Comparison of ENCODE assay signal across 2 cellular contexts in genomic region chr17:57892820-57893595, GRCh38.
TF ChIP-seq lines count a peak whose summit lies in the region.

No MANE protein-coding gene starts in this region.

TF ChIP-seq in HEK293, 187 proteins besides CTCF, POLR2A, EP300 and RAD21 (continued from another document and continues in another):
- TF ChIP-seq, protein P1, sequence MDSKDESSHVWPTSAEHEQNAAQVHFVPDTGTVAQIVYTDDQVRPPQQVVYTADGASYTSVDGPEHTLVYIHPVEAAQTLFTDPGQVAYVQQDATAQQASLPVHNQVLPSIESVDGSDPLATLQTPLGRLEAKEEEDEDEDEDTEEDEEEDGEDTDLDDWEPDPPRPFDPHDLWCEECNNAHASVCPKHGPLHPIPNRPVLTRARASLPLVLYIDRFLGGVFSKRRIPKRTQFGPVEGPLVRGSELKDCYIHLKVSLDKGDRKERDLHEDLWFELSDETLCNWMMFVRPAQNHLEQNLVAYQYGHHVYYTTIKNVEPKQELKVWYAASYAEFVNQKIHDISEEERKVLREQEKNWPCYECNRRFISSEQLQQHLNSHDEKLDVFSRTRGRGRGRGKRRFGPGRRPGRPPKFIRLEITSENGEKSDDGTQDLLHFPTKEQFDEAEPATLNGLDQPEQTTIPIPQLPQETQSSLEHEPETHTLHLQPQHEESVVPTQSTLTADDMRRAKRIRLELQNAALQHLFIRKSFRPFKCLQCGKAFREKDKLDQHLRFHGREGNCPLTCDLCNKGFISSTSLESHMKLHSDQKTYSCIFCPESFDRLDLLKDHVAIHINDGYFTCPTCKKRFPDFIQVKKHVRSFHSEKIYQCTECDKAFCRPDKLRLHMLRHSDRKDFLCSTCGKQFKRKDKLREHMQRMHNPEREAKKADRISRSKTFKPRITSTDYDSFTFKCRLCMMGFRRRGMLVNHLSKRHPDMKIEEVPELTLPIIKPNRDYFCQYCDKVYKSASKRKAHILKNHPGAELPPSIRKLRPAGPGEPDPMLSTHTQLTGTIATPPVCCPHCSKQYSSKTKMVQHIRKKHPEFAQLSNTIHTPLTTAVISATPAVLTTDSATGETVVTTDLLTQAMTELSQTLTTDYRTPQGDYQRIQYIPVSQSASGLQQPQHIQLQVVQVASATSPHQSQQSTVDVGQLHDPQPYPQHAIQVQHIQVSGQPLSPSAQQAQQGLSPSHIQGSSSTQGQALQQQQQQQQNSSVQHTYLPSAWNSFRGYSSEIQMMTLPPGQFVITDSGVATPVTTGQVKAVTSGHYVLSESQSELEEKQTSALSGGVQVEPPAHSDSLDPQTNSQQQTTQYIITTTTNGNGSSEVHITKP (tag by site-specific recombination; IDR thresholded peaks at IDR 0.05): peak; percentile 47; the same call in 1 of the 2 replicates
- TF ChIP-seq, protein P2, sequence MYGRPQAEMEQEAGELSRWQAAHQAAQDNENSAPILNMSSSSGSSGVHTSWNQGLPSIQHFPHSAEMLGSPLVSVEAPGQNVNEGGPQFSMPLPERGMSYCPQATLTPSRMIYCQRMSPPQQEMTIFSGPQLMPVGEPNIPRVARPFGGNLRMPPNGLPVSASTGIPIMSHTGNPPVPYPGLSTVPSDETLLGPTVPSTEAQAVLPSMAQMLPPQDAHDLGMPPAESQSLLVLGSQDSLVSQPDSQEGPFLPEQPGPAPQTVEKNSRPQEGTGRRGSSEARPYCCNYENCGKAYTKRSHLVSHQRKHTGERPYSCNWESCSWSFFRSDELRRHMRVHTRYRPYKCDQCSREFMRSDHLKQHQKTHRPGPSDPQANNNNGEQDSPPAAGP (tag by site-specific recombination; IDR thresholded peaks at IDR 0.05): no peak
- 0 out of 2 replicates have a peak, but pooled peaks have one; percentile 10 for TF ChIP-seq ZNF660 (tag by site-specific recombination; IDR thresholded peaks at IDR 0.05)
- TF ChIP-seq GLIS1 (tag by site-specific recombination; IDR thresholded peaks at IDR 0.05): peak; percentile 87
- TF ChIP-seq OSR2 (tag by site-specific recombination; IDR thresholded peaks at IDR 0.05): no peak
- TF ChIP-seq ZNF23 (tag by site-specific recombination; IDR thresholded peaks at IDR 0.05; ENCODE audit: borderline replicate concordance): peak; percentile 96
- TF ChIP-seq KLF10 (tag by site-specific recombination; IDR thresholded peaks at IDR 0.05): 0 out of 2 replicates have a peak, but pooled peaks have one; percentile 7
- peak; percentile 59; the same call in 1 of the 2 replicates for TF ChIP-seq GLIS2 (tag by site-specific recombination; IDR thresholded peaks at IDR 0.05)
- 0 out of 2 replicates have a peak, but pooled peaks have one; percentile 6 for TF ChIP-seq ZNF391 (tag by site-specific recombination; IDR thresholded peaks at IDR 0.05; ENCODE audit: borderline replicate concordance, low read depth)
- TF ChIP-seq ZNF768 (tag by site-specific recombination; IDR thresholded peaks at IDR 0.05): no peak
- TF ChIP-seq ZNF600 (tag by site-specific recombination; IDR thresholded peaks at IDR 0.05): 0 out of 2 replicates have a peak, but pooled peaks have one; percentile 55
- 0 out of 2 replicates have a peak, but pooled peaks have one; percentile 29 for TF ChIP-seq MYNN (tag by site-specific recombination; IDR thresholded peaks at IDR 0.05; ENCODE audit: borderline replicate concordance)
- TF ChIP-seq YY2 (tag by site-specific recombination; IDR thresholded peaks at IDR 0.05): no peak
- peak; percentile 32; the same call in 1 of the 2 replicates for TF ChIP-seq ZNF335 (tag by site-specific recombination; conservative IDR thresholded peaks at IDR 0.05)
- TF ChIP-seq, protein P3, sequence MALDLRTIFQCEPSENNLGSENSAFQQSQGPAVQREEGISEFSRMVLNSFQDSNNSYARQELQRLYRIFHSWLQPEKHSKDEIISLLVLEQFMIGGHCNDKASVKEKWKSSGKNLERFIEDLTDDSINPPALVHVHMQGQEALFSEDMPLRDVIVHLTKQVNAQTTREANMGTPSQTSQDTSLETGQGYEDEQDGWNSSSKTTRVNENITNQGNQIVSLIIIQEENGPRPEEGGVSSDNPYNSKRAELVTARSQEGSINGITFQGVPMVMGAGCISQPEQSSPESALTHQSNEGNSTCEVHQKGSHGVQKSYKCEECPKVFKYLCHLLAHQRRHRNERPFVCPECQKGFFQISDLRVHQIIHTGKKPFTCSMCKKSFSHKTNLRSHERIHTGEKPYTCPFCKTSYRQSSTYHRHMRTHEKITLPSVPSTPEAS (tag by site-specific recombination; IDR thresholded peaks at IDR 0.05): peak; percentile 71
- 0 out of 2 replicates have a peak, but pooled peaks have one; percentile 12 for TF ChIP-seq ZNF76 (tag by site-specific recombination; IDR thresholded peaks at IDR 0.05; ENCODE audit: borderline replicate concordance, low read depth)
- TF ChIP-seq KLF9 (tag by site-specific recombination; IDR thresholded peaks at IDR 0.05; ENCODE audit: low read depth): 0 out of 2 replicates have a peak, but pooled peaks have one; percentile 0
- TF ChIP-seq, protein P4, sequence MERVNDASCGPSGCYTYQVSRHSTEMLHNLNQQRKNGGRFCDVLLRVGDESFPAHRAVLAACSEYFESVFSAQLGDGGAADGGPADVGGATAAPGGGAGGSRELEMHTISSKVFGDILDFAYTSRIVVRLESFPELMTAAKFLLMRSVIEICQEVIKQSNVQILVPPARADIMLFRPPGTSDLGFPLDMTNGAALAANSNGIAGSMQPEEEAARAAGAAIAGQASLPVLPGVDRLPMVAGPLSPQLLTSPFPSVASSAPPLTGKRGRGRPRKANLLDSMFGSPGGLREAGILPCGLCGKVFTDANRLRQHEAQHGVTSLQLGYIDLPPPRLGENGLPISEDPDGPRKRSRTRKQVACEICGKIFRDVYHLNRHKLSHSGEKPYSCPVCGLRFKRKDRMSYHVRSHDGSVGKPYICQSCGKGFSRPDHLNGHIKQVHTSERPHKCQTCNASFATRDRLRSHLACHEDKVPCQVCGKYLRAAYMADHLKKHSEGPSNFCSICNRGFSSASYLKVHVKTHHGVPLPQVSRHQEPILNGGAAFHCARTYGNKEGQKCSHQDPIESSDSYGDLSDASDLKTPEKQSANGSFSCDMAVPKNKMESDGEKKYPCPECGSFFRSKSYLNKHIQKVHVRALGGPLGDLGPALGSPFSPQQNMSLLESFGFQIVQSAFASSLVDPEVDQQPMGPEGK (tag by site-specific recombination; IDR thresholded peaks at IDR 0.05): 0 out of 2 replicates have a peak, but pooled peaks have one; percentile 14
- no peak for TF ChIP-seq ZNF560 (tag by site-specific recombination; IDR thresholded peaks at IDR 0.05; ENCODE audit: borderline replicate concordance)
- TF ChIP-seq ZBTB17 (tag by site-specific recombination; IDR thresholded peaks at IDR 0.05): peak; percentile 92; the same call in 1 of the 2 replicates
- peak; percentile 45; the same call in 1 of the 2 replicates for TF ChIP-seq ZNF24 (tag by site-specific recombination; IDR thresholded peaks at IDR 0.05)

TF ChIP-seq in HepG2, 621 proteins besides CTCF, POLR2A, EP300 and RAD21 (continued from another document and continues in another):
- TF ChIP-seq, protein P5, sequence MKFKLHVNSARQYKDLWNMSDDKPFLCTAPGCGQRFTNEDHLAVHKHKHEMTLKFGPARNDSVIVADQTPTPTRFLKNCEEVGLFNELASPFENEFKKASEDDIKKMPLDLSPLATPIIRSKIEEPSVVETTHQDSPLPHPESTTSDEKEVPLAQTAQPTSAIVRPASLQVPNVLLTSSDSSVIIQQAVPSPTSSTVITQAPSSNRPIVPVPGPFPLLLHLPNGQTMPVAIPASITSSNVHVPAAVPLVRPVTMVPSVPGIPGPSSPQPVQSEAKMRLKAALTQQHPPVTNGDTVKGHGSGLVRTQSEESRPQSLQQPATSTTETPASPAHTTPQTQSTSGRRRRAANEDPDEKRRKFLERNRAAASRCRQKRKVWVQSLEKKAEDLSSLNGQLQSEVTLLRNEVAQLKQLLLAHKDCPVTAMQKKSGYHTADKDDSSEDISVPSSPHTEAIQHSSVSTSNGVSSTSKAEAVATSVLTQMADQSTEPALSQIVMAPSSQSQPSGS (CRISPR knock-in tag; IDR thresholded peaks at IDR 0.05): peak; percentile 82; the same call in 1 of the 2 replicates
- TF ChIP-seq ZNF432 (CRISPR knock-in tag; IDR thresholded peaks at IDR 0.05; ENCODE audit: borderline replicate concordance): no peak
- TF ChIP-seq ZSCAN9 (CRISPR knock-in tag; IDR thresholded peaks at IDR 0.05; ENCODE audit: borderline replicate concordance): no peak; the same call in 1 of the 2 replicates
- TF ChIP-seq, protein P6, sequence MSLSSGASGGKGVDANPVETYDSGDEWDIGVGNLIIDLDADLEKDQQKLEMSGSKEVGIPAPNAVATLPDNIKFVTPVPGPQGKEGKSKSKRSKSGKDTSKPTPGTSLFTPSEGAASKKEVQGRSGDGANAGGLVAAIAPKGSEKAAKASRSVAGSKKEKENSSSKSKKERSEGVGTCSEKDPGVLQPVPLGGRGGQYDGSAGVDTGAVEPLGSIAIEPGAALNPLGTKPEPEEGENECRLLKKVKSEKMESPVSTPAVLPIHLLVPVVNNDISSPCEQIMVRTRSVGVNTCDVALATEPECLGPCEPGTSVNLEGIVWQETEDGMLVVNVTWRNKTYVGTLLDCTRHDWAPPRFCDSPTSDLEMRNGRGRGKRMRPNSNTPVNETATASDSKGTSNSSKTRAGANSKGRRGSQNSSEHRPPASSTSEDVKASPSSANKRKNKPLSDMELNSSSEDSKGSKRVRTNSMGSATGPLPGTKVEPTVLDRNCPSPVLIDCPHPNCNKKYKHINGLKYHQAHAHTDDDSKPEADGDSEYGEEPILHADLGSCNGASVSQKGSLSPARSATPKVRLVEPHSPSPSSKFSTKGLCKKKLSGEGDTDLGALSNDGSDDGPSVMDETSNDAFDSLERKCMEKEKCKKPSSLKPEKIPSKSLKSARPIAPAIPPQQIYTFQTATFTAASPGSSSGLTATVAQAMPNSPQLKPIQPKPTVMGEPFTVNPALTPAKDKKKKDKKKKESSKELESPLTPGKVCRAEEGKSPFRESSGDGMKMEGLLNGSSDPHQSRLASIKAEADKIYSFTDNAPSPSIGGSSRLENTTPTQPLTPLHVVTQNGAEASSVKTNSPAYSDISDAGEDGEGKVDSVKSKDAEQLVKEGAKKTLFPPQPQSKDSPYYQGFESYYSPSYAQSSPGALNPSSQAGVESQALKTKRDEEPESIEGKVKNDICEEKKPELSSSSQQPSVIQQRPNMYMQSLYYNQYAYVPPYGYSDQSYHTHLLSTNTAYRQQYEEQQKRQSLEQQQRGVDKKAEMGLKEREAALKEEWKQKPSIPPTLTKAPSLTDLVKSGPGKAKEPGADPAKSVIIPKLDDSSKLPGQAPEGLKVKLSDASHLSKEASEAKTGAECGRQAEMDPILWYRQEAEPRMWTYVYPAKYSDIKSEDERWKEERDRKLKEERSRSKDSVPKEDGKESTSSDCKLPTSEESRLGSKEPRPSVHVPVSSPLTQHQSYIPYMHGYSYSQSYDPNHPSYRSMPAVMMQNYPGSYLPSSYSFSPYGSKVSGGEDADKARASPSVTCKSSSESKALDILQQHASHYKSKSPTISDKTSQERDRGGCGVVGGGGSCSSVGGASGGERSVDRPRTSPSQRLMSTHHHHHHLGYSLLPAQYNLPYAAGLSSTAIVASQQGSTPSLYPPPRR (CRISPR knock-in tag; IDR thresholded peaks at IDR 0.05; ENCODE audit: borderline replicate concordance): peak; percentile 59; the same call in 1 of the 2 replicates
- peak; percentile 78 for TF ChIP-seq RXRB (CRISPR knock-in tag; IDR thresholded peaks at IDR 0.05; ENCODE audit: borderline replicate concordance)
- TF ChIP-seq ZEB1 (IDR thresholded peaks at IDR 0.05; ENCODE audit: insufficient replicate concordance, low read depth): peak; percentile 62
- no peak for TF ChIP-seq ZNF30 (CRISPR knock-in tag; IDR thresholded peaks at IDR 0.05)
- TF ChIP-seq ZNF362 (CRISPR knock-in tag; IDR thresholded peaks at IDR 0.05; ENCODE audit: borderline replicate concordance): peak; percentile 46; the same call in 1 of the 2 replicates
- no peak for TF ChIP-seq NFYB (CRISPR knock-in tag; IDR thresholded peaks at IDR 0.05)
- no peak for TF ChIP-seq KLF11 (CRISPR knock-in tag; IDR thresholded peaks at IDR 0.05)
- TF ChIP-seq ZNF382 (CRISPR knock-in tag; IDR thresholded peaks at IDR 0.05; ENCODE audit: borderline replicate concordance): no peak
- TF ChIP-seq KMT2A (CRISPR knock-in tag; IDR thresholded peaks at IDR 0.05): 0 out of 2 replicates have a peak, but pooled peaks have one; percentile 10
- TF ChIP-seq ZNF329 (CRISPR knock-in tag; IDR thresholded peaks at IDR 0.05; ENCODE audit: low read depth): peak; percentile 63
- peak in 1 of 2 experiments; percentile 30; a peak in 2 of 4 replicates for TF ChIP-seq NR2F1 (CRISPR knock-in tag; IDR thresholded peaks at IDR 0.05)
- peak; percentile 25; the same call in 1 of the 2 replicates for TF ChIP-seq TGIF2 (CRISPR knock-in tag; IDR thresholded peaks at IDR 0.05)
- TF ChIP-seq ZSCAN30 (CRISPR knock-in tag; IDR thresholded peaks at IDR 0.05): no peak
- 0 out of 2 replicates have a peak, but pooled peaks have one; percentile 55 for TF ChIP-seq MZF1 (CRISPR knock-in tag; IDR thresholded peaks at IDR 0.05; ENCODE audit: borderline replicate concordance)
- TF ChIP-seq, protein P7, sequence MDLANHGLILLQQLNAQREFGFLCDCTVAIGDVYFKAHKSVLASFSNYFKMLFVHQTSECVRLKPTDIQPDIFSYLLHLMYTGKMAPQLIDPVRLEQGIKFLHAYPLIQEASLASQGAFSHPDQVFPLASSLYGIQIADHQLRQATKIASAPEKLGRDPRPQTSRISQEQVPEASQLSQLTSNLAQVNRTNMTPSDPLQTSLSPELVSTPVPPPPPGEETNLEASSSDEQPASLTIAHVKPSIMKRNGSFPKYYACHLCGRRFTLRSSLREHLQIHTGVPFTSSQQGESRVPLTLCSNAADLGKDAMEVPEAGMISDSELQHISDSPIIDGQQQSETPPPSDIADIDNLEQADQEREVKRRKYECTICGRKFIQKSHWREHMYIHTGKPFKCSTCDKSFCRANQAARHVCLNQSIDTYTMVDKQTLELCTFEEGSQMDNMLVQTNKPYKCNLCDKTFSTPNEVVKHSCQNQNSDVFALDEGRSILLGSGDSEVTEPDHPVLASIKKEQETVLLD (CRISPR knock-in tag; IDR thresholded peaks at IDR 0.05; ENCODE audit: low read depth): 0 out of 2 replicates have a peak, but pooled peaks have one; percentile 37
- peak; percentile 41; the same call in 1 of the 2 replicates for TF ChIP-seq ZNF251 (CRISPR knock-in tag; IDR thresholded peaks at IDR 0.05)
- TF ChIP-seq MIXL1 (CRISPR knock-in tag; IDR thresholded peaks at IDR 0.05): 0 out of 2 replicates have a peak, but pooled peaks have one; percentile 12
- 0 out of 2 replicates have a peak, but pooled peaks have one; percentile 7 for TF ChIP-seq FOXJ3 (CRISPR knock-in tag; IDR thresholded peaks at IDR 0.05; ENCODE audit: borderline replicate concordance)
- peak; percentile 18 for TF ChIP-seq BORCS8-MEF2B (CRISPR knock-in tag; IDR thresholded peaks at IDR 0.05)
- TF ChIP-seq, protein P8, sequence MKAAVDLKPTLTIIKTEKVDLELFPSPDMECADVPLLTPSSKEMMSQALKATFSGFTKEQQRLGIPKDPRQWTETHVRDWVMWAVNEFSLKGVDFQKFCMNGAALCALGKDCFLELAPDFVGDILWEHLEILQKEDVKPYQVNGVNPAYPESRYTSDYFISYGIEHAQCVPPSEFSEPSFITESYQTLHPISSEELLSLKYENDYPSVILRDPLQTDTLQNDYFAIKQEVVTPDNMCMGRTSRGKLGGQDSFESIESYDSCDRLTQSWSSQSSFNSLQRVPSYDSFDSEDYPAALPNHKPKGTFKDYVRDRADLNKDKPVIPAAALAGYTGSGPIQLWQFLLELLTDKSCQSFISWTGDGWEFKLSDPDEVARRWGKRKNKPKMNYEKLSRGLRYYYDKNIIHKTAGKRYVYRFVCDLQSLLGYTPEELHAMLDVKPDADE (CRISPR knock-in tag; IDR thresholded peaks at IDR 0.05): no peak
- TF ChIP-seq GABPA (IDR thresholded peaks at IDR 0.05; ENCODE audit: low read depth, low read length): no peak
- peak; percentile 54 for TF ChIP-seq GABPA (CRISPR knock-in tag; IDR thresholded peaks at IDR 0.05; ENCODE audit: low read depth)
